30 cellular contexts compared by ENCODE assay signal in the genomic region with DNA sequence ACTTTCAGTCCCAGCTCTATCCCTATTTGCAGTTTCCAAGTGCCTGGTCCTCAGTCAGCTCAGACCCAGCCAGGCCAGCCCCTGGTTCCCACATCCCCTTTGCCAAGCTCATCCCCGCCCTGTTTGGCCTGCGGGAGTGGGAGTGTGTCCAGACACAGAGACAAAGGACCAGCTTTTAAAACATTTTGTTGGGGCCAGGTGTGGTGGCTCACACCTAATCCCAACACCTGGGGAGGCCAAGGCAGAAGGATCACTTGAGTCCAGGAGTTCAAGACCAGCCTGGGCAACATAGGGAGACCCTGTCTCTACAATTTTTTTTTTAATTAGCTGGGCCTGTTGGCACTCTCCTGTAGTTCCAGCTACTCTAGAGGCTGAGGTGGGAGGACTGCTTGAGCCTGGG. TPM values are rescaled to one million over a fixed set of nuclear protein-coding genes. Genes with fewer than 3 reads are reported as not detected.
"Had no signal": no experiment of that assay in that cellular context is flagged by ENCODE, and none has a peak within 500 bp of the region (broad histone marks: within the 10 kb centered on the region; RNA-seq: fewer than 3 reads in every experiment).

No MANE protein-coding gene starts in this region.

- H3K4me3 ChIP-seq: adrenal gland, body of pancreas, colonic mucosa had no signal

- H3K4me1 ChIP-seq: colonic mucosa had no signal

- H3K27ac ChIP-seq: adrenal gland, body of pancreas, colonic mucosa, WERI-Rb-1 had no signal

- H3K36me3 Mint-ChIP-seq: activated naive CD4-positive, alpha-beta T cell treated with anti-CD3 and anti-CD28 coated beads, Interleukin-2, amount 50 U/mL, for 24 hours; activated naive CD8-positive, alpha-beta T cell treated with anti-CD3 and anti-CD28 coated beads for 36 hours had no signal

- H3K9me3 Mint-ChIP-seq: activated B cell treated with CpG ODN at 0.5 μM for 24 hours; activated CD8-positive, alpha-beta T cell treated with anti-CD3 and anti-CD28 coated beads for 36 hours; activated naive CD4-positive, alpha-beta T cell treated with anti-CD3 and anti-CD28 coated beads for 36 hours; activated naive CD4-positive, alpha-beta T cell treated with anti-CD3 and anti-CD28 coated beads, Interleukin-2, amount 50 U/mL, for 24 hours; activated naive CD8-positive, alpha-beta T cell treated with anti-CD3 and anti-CD28 coated beads for 36 hours; activated naive CD8-positive, alpha-beta T cell treated with anti-CD3 and anti-CD28 coated beads, Interleukin-2, amount 50 U/mL, for 24 hours; activated T-cell treated with anti-CD3 and anti-CD28 coated beads, Interleukin-2, amount 50 U/mL, for 4 hours; activated T-helper 2 cell treated with anti-CD3 and anti-CD28 coated beads, Interferon-gamma antibody, Interleukin-2, Interleukin-4, amounts not matched to agents 10 μg/mL and 5 μg/mL and 100 μg/mL, durations not matched to agents 14 hours and 24 hours and 36 hours; endodermal cell; T-helper 2 cell treated with Interferon-gamma antibody and Interleukin-4, amounts not matched to agents 5 μg/mL and 100 μg/mL, for 36 hours had no signal

- ATAC-seq: activated CD4-positive, CD25-positive, alpha-beta regulatory T cell treated with anti-CD3 and anti-CD28 coated beads, Interleukin-2, amount 50 U/mL, for 24 hours; activated CD8-positive, alpha-beta T cell treated with anti-CD3 and anti-CD28 coated beads for 36 hours; activated naive CD8-positive, alpha-beta T cell treated with anti-CD3 and anti-CD28 coated beads, Interleukin-2, amount 50 U/mL, for 24 hours; activated T-cell treated with anti-CD3 and anti-CD28 coated beads, Interleukin-2, amount 50 U/mL, for 4 hours; body of pancreas; esophagus mucosa; T-helper 17 cell had no signal

- FAIRE-seq: frontal cortex had no signal

- H3K36me3 ChIP-seq: adrenal gland, colonic mucosa, WERI-Rb-1 had no signal

- H3K27me3 ChIP-seq: adrenal gland, body of pancreas, colonic mucosa had no signal

- H3K4me3 Mint-ChIP-seq: activated B cell treated with CpG ODN at 0.5 μM for 24 hours; activated CD8-positive, alpha-beta T cell treated with anti-CD3 and anti-CD28 coated beads for 36 hours; activated naive CD4-positive, alpha-beta T cell treated with anti-CD3 and anti-CD28 coated beads for 36 hours; activated naive CD4-positive, alpha-beta T cell treated with anti-CD3 and anti-CD28 coated beads, Interleukin-2, amount 50 U/mL, for 24 hours; activated naive CD8-positive, alpha-beta T cell treated with anti-CD3 and anti-CD28 coated beads for 36 hours; activated naive CD8-positive, alpha-beta T cell treated with anti-CD3 and anti-CD28 coated beads, Interleukin-2, amount 50 U/mL, for 24 hours; activated T-cell treated with anti-CD3 and anti-CD28 coated beads, Interleukin-2, amount 50 U/mL, for 4 hours; endodermal cell; T-helper 17 cell; T-helper 2 cell treated with Interferon-gamma antibody and Interleukin-4, amounts not matched to agents 5 μg/mL and 100 μg/mL, for 36 hours had no signal

- H3K27ac Mint-ChIP-seq: activated B cell treated with CpG ODN at 0.5 μM for 24 hours; activated CD8-positive, alpha-beta T cell treated with anti-CD3 and anti-CD28 coated beads for 36 hours; activated naive CD4-positive, alpha-beta T cell treated with anti-CD3 and anti-CD28 coated beads for 36 hours; activated naive CD4-positive, alpha-beta T cell treated with anti-CD3 and anti-CD28 coated beads, Interleukin-2, amount 50 U/mL, for 24 hours; activated naive CD8-positive, alpha-beta T cell treated with anti-CD3 and anti-CD28 coated beads for 36 hours; activated naive CD8-positive, alpha-beta T cell treated with anti-CD3 and anti-CD28 coated beads, Interleukin-2, amount 50 U/mL, for 24 hours; activated T-helper 2 cell treated with anti-CD3 and anti-CD28 coated beads, Interferon-gamma antibody, Interleukin-2, Interleukin-4, amounts not matched to agents 10 μg/mL and 5 μg/mL and 100 μg/mL, durations not matched to agents 14 hours and 24 hours and 36 hours; endodermal cell; T-helper 17 cell; T-helper 2 cell treated with Interferon-gamma antibody and Interleukin-4, amounts not matched to agents 5 μg/mL and 100 μg/mL, for 36 hours had no signal

- H3K4me1 Mint-ChIP-seq: activated naive CD4-positive, alpha-beta T cell treated with anti-CD3 and anti-CD28 coated beads, Interleukin-2, amount 50 U/mL, for 24 hours; activated naive CD8-positive, alpha-beta T cell treated with anti-CD3 and anti-CD28 coated beads for 36 hours; endodermal cell had no signal

- DNase-seq: activated B cell treated with CpG ODN at 0.5 μM for 24 hours; activated CD4-positive, alpha-beta T cell treated with anti-CD3 and anti-CD28 coated beads for 48 hours; activated CD4-positive, alpha-beta T cell treated with anti-CD3 and anti-CD28 coated beads, Interleukin-2, amount 50 U/mL, for 1 hour; activated CD4-positive, alpha-beta T cell treated with anti-CD3 and anti-CD28 coated beads, Interleukin-2, amount 50 U/mL, for 48 hours; activated CD8-positive, alpha-beta memory T cell treated with anti-CD3 and anti-CD28 coated beads for 24 hours; activated CD8-positive, alpha-beta T cell treated with anti-CD3 and anti-CD28 coated beads for 36 hours; activated effector memory CD4-positive, alpha-beta T cell treated with anti-CD3 and anti-CD28 coated beads, Interleukin-2, amount 50 U/mL, for 16 hours; activated naive CD4-positive, alpha-beta T cell treated with anti-CD3 and anti-CD28 coated beads for 36 hours; activated naive CD8-positive, alpha-beta T cell treated with anti-CD3 and anti-CD28 coated beads for 36 hours; activated naive CD8-positive, alpha-beta T cell treated with anti-CD3 and anti-CD28 coated beads, Interleukin-2, amount 50 U/mL, for 24 hours; activated T-cell treated with anti-CD3 and anti-CD28 coated beads, Interleukin-2, amount 50 U/mL, for 4 hours; adrenal gland; amygdala; aorta; body of pancreas; cerebellar nuclear complex; colonic mucosa; effector memory CD4-positive, alpha-beta T cell; endodermal cell; foreskin fibroblast; T-helper 1 cell; T-helper 17 cell; T1000; WERI-Rb-1 had no signal

- H3K27me3 Mint-ChIP-seq: activated B cell treated with CpG ODN at 0.5 μM for 24 hours; activated CD8-positive, alpha-beta T cell treated with anti-CD3 and anti-CD28 coated beads for 36 hours; activated naive CD4-positive, alpha-beta T cell treated with anti-CD3 and anti-CD28 coated beads, Interleukin-2, amount 50 U/mL, for 24 hours; activated naive CD8-positive, alpha-beta T cell treated with anti-CD3 and anti-CD28 coated beads for 36 hours; activated naive CD8-positive, alpha-beta T cell treated with anti-CD3 and anti-CD28 coated beads, Interleukin-2, amount 50 U/mL, for 24 hours; T-helper 17 cell had no signal

- H3K9me3 ChIP-seq: adrenal gland, body of pancreas, colonic mucosa had no signal

RNA-seq across cellular contexts. Expression of a gene that starts 1.7 kb away (rescaled TPM):
- polyA plus RNA-seq: adrenal gland, aorta had no signal
